Comparison of ENCODE assay signal across 1 cellular context in the genomic region with DNA sequence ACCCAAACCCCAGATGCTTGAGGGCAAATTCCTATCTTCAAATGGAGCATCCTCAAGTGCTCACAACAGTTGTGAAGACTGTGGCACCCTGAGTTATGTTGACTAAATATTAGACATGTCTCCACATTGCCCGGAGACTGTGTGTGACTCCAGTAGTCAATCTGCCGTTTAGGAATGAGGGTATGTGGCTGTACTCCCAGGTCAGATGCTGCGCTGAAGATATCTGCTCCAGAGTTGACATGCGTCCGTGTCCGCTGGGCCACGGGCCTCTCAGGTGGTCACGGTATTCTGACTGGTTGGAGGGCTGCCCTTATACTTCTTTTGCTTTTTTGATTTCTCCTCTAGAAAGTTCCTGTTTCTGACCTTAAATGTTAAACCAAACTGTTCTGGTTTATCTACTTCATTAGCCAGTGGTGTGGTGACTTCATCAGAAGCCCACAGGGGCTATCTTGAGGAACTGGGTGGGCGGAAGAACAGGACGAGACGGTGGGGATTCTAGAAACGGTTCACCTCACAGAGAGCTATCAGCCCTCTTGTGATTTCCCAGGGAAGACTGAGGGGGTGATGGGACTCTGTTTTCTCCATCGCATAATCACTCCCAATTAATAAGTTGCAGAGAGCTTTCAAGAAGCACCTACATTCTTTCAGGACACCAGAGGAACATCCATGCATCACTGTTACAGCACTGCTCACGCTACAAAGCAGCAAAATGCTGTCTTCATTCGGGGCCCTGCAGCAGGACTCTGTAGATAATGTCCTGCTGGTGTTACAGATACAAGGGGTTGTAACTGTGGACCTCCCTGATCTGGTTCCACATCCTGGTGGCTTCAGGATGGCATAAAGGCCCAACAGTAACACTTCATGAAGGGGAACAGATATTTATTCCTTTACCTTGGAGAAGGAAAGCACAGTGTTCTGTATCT.
TF ChIP-seq lines count a peak whose summit lies in the region.

No MANE protein-coding gene starts in this region.

TF ChIP-seq in HEK293T, 16 proteins besides CTCF, POLR2A, EP300 and RAD21 (continued from another document):
- TF ChIP-seq, protein P1, sequence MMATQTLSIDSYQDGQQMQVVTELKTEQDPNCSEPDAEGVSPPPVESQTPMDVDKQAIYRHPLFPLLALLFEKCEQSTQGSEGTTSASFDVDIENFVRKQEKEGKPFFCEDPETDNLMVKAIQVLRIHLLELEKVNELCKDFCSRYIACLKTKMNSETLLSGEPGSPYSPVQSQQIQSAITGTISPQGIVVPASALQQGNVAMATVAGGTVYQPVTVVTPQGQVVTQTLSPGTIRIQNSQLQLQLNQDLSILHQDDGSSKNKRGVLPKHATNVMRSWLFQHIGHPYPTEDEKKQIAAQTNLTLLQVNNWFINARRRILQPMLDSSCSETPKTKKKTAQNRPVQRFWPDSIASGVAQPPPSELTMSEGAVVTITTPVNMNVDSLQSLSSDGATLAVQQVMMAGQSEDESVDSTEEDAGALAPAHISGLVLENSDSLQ (IDR thresholded peaks at IDR 0.05): no peak
TF ChIP-seq in HEK293T: peak in this region for 0.
